10 cellular contexts compared by ENCODE assay signal in the genomic region with DNA sequence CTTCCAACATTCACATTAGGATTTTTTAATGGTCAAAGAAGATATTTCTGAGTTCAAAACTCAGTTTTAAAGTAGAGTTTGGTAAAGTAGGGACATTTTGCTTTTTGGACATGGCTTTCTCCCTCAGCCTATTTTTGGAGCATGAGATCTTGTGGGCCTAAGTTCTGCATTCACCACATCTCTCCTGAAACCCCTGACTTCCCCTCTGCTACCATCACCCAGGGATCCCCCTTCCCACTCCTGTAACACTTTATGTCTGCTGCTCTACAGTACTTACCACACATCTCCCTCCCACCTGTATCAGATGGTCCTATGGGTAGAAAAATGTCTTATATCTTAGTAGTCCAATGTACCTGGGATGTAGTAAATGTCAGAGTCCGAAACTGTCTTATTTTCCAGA. TPM values are rescaled to one million over a fixed set of nuclear protein-coding genes. Genes with fewer than 3 reads are reported as not detected.
A peak's percentile ranks its signal among the peaks of the same experiment; 100 is the strongest.
DNase-seq lines count a peak whose midpoint lies in the region; ATAC-seq, FAIRE-seq and TF ChIP-seq lines count a peak whose summit lies in the region.
"Had no signal": no experiment of that assay in that cellular context is flagged by ENCODE, and none has a peak within 500 bp of the region (broad histone marks: within the 10 kb centered on the region; RNA-seq: fewer than 3 reads in every experiment).

No MANE protein-coding gene starts in this region.

- H3K27ac Mint-ChIP-seq in immature natural killer cell, result peak overlapping the region in 5 of 6 donors; percentile 12 to 86 (median 67)

- no peak for DNase-seq in GM18507 (ENCODE audit: extremely low spot score, insufficient read length, low read depth)
- DNase-seq in immature natural killer cell, result no peak
- DNase-seq in foreskin keratinocyte, result no peak
- no peak for DNase-seq in COR-L47 (lab: John Stamatoyannopoulos, UW)
- DNase-seq in WERI-Rb-1, result no peak
- DNase-seq in NCI-H1092 treated with DMSO at 0.1 percent for 48 hours (lab: John Stamatoyannopoulos, UW), result no peak
- DNase-seq: left ventricle myocardium superior had no signal

- peak; percentile 97 for FAIRE-seq in GM18507 (lab: Jason Lieb, UNC)
- FAIRE-seq: endothelial cell of umbilical vein had no signal

- no peaks in the 10 kb centered on the region for H3K9me3 Mint-ChIP-seq in immature natural killer cell

- H3K27me3 ChIP-seq in foreskin keratinocyte (no peaks in the 10 kb centered on the region), WERI-Rb-1 (ENCODE audit: insufficient read depth, low read depth, severe bottlenecking) (no peaks in the 10 kb centered on the region)

- ATAC-seq in GM21423 (IDR thresholded peaks at IDR 0.05; ENCODE audit: unreplicated experiment), result peak; percentile 57
- ATAC-seq in HG03457 (IDR thresholded peaks at IDR 0.05; ENCODE audit: unreplicated experiment), result peak; percentile 46
- no peak for ATAC-seq in foreskin keratinocyte

- peaks cover 39 to 53% of the 10 kb centered on the region in 2 donors for H3K4me1 Mint-ChIP-seq in immature natural killer cell

- H3K27me3 Mint-ChIP-seq in immature natural killer cell (ENCODE audit: low read depth in 3 of 3), result peaks cover 0 to 2% (median 2%) of the 10 kb centered on the region in 3 donors

- H3K27ac ChIP-seq in foreskin keratinocyte (no peak overlapping the region), WERI-Rb-1 (no peak overlapping the region)

- H3K4me3 ChIP-seq in WERI-Rb-1 (ENCODE audit: low read depth, low read length), result no peak overlapping the region

- H3K4me3 Mint-ChIP-seq in immature natural killer cell, result peak overlapping the region; percentile 31 to 80 (median 63)

- H3K4me1 ChIP-seq in foreskin keratinocyte, result peaks cover 6% of the 10 kb centered on the region

- TF ChIP-seq CTCF in foreskin keratinocyte (conservative IDR thresholded peaks at IDR 0.05) (no peak), WERI-Rb-1 (IDR thresholded peaks at IDR 0.05; ENCODE audit: low read depth, low read length) (no peak)

- no peaks in the 10 kb centered on the region for H3K9me3 ChIP-seq in WERI-Rb-1 (ENCODE audit: severe bottlenecking)

- no peaks in the 10 kb centered on the region for H3K36me3 ChIP-seq in WERI-Rb-1

- H3K36me3 Mint-ChIP-seq in immature natural killer cell, result no peaks in the 10 kb centered on the region

RNA-seq across cellular contexts. Expression of a gene that starts 48.2 kb away (rescaled TPM):
- polyA plus RNA-seq in immature natural killer cell (10 to 100 TPM in 1 of 3 donors, 1 to 10 TPM in 2; 5.7 to 14.7 (median 6.8) TPM), foreskin keratinocyte (1.0 TPM in 2 replicates)
- total RNA-seq in foreskin keratinocyte, result 5.3 and 6.4 TPM in 2 replicates
